In genomic region chr12:54993181-54993835, GRCh38 we compare ENCODE assay signal across 8 cellular contexts. TPM values are rescaled to one million over a fixed set of nuclear protein-coding genes. Genes with fewer than 3 reads are reported as not detected.
DNase-seq lines count a peak whose midpoint lies in the region; ATAC-seq and TF ChIP-seq lines count a peak whose summit lies in the region.

No MANE protein-coding gene starts in this region.

- peak; percentile 17 for DNase-seq in AG09309 (ENCODE audit: low read depth)
- DNase-seq in NCI-H446 (lab: John Stamatoyannopoulos, UW) = peak; percentile 51 to 85
- DNase-seq in activated CD4-positive, CD25-positive, alpha-beta regulatory T cell treated with anti-CD3 and anti-CD28 coated beads, Interleukin-2, amount 50 U/mL, for 16 hours (ENCODE audit: low read depth, low spot score) = peak; percentile 34
- DNase-seq in dermis blood vessel endothelial cell = peak; percentile 84
- DNase-seq in stimulated activated naive CD4-positive, alpha-beta T cell (lab: John Stamatoyannopoulos, UW) = peak; percentile 18 to 80 (median 56)

- TF ChIP-seq CTCF in AG09309 (IDR thresholded peaks at IDR 0.05; ENCODE audit: control insufficient read depth, insufficient read depth, low read depth, low read length, missing control alignments) (peak; percentile 76), liver (IDR thresholded peaks at IDR 0.05; ENCODE audit: low read depth, low read length, missing input control) (peak; percentile 90)

- 25% methylated on average over 12 of the region's 12 CpGs for WGBS in liver

- H3K36me3 ChIP-seq in liver (ENCODE audit: control insufficient read depth in 4 of 4, insufficient read depth in 3 of 4, low read depth in 1 of 4, low read length in 3 of 4) = no peaks in the 10 kb centered on the region

- peak; percentile 88 to 94 for TF ChIP-seq RAD21 in liver (IDR thresholded peaks at IDR 0.05)

- H3K27me3 ChIP-seq in liver (ENCODE audit: control insufficient read depth in 4 of 4, insufficient read depth in 4 of 4, low read length in 3 of 4) = peaks cover 0 to 2% (median 0%) of the 10 kb centered on the region in 4 donors

- H3K4me1 ChIP-seq in liver (ENCODE audit: control insufficient read depth in 4 of 4, insufficient read depth in 4 of 4, low read length in 3 of 4) = no peaks in the 10 kb centered on the region

- no peaks in the 10 kb centered on the region for H3K9me3 ChIP-seq in liver (ENCODE audit: control insufficient read depth in 4 of 4, low read length in 3 of 4)

- H3K27ac ChIP-seq in liver (ENCODE audit: low read depth in 1 of 2, low read length in 2 of 2) = no peak overlapping the region

- H3K4me3 ChIP-seq in AG09309 (ENCODE audit: control insufficient read depth, low read depth, low read length) (no peak overlapping the region), liver (ENCODE audit: low read depth in 1 of 3, low read length in 3 of 3) (no peak overlapping the region)

- no peak overlapping the region for H3K9ac ChIP-seq in liver (ENCODE audit: low read depth in 1 of 2, low read length in 2 of 2)

- ATAC-seq in GM18861 (IDR thresholded peaks at IDR 0.05; ENCODE audit: unreplicated experiment) (peak; percentile 50), HG03354 (IDR thresholded peaks at IDR 0.05; ENCODE audit: poor library complexity, severe bottlenecking, unreplicated experiment) (peak; percentile 56)

TF ChIP-seq in liver, 16 proteins besides CTCF, POLR2A, EP300 and RAD21:
- TF ChIP-seq FOXA1 (IDR thresholded peaks at IDR 0.05) = no peak
- no peak for TF ChIP-seq JUND (IDR thresholded peaks at IDR 0.05)
- TF ChIP-seq SP1 (IDR thresholded peaks at IDR 0.05) = no peak
- TF ChIP-seq TAF1 (conservative IDR thresholded peaks at IDR 0.05) = no peak
- TF ChIP-seq FOXA2 (IDR thresholded peaks at IDR 0.05) = no peak
- no peak for TF ChIP-seq EGR1 (IDR thresholded peaks at IDR 0.05; ENCODE audit: low read depth in 2 of 2)
- TF ChIP-seq NR2F2 (IDR thresholded peaks at IDR 0.05) = no peak
- no peak for TF ChIP-seq ATF3 (IDR thresholded peaks at IDR 0.05)
- TF ChIP-seq YY1 (IDR thresholded peaks at IDR 0.05) = no peak
- no peak for TF ChIP-seq GABPA (IDR thresholded peaks at IDR 0.05 in 1 of 2, conservative IDR thresholded peaks at IDR 0.05 in 1 of 2)
- TF ChIP-seq REST (IDR thresholded peaks at IDR 0.05) = no peak
- no peak for TF ChIP-seq RXRA (IDR thresholded peaks at IDR 0.05)
- no peak for TF ChIP-seq HNF4G (IDR thresholded peaks at IDR 0.05)
- TF ChIP-seq HNF4A (conservative IDR thresholded peaks at IDR 0.05) = no peak
- TF ChIP-seq MAX (IDR thresholded peaks at IDR 0.05) = no peak
- no peak for TF ChIP-seq ZBTB33 (IDR thresholded peaks at IDR 0.05)

RNA-seq across cellular contexts. Expression of gene TESPA1, which starts 8.7 kb away (rescaled TPM):
- total RNA-seq in dermis blood vessel endothelial cell (not detected in 2 replicates), liver (1 to 10 TPM in 1 of 2 donors, under 1 TPM in 1; 0.50 to 3.2 TPM)
- polyA plus RNA-seq in liver = under 1 TPM; 0.10 to 0.35 TPM

RNA-seq across cellular contexts. Expression of gene NEUROD4, which starts 26.5 kb away (rescaled TPM):
- total RNA-seq in dermis blood vessel endothelial cell (not detected in 2 replicates), liver (not detected)
- not detected for polyA plus RNA-seq in liver

Comparison
In these comparisons a context has a peak if more than half of its experiments do, and no peak if none do; other contexts are left out.
1. DNase-seq: peak in every context shown above with its lines; median percentile 84 in dermis blood vessel endothelial cell; 68 in NCI-H446; 56 in stimulated activated naive CD4-positive, alpha-beta T cell; 34 in activated CD4-positive, CD25-positive, alpha-beta regulatory T cell treated with anti-CD3 and anti-CD28 coated beads, Interleukin-2, amount 50 U/mL, for 16 hours; 17 in AG09309.